Comparison of ENCODE assay signal across 8 cellular contexts in genomic region chr11:111422494-111423249, GRCh38. TPM values are rescaled to one million over a fixed set of nuclear protein-coding genes. Genes with fewer than 3 reads are reported as not detected.
A peak's percentile ranks its signal among the peaks of the same experiment; 100 is the strongest.
DNase-seq lines count a peak whose midpoint lies in the region; ATAC-seq, FAIRE-seq and TF ChIP-seq lines count a peak whose summit lies in the region.

No MANE protein-coding gene starts in this region.

- TF ChIP-seq EP300 in A549 (IDR thresholded peaks at IDR 0.05): no peak

- H3K27me3 ChIP-seq in testis: no peaks in the 10 kb centered on the region

- H3K4me1 Mint-ChIP-seq in WTC11 (no peaks in the 10 kb centered on the region), mesothelial cell of epicardium (peaks cover 29% of the 10 kb centered on the region)

- POLR2A ChIA-PET in A549 (lab: Yijun Ruan, JAX) (interaction anchor here (0.8 kb wide), 1 partner anchor 140 kb away, joined by 6 read pairs; no protein-coding TSS in a partner anchor), WTC11 (lab: Charles Lee) (interaction anchor here (0.6 to 1.2 kb wide), 3 partner anchors 124 to 175 kb away, joined by 3 to 4 read pairs (median 4); partner anchors contain the start of gene POU2AF3)

- TF ChIP-seq POLR2A in A549 (IDR thresholded peaks at IDR 0.05; ENCODE audit: low read length) (no peak), testis (IDR thresholded peaks at IDR 0.05) (no peak)

- H3K4me3 Mint-ChIP-seq in WTC11 (no peak overlapping the region), mesothelial cell of epicardium (no peak overlapping the region)

- no peaks in the 10 kb centered on the region for H3K36me3 ChIP-seq in testis (ENCODE audit: low read depth, missing control alignments)

- H3K9me3 ChIP-seq in A549: no peaks in the 10 kb centered on the region
- H3K9me3 ChIP-seq in testis: no peaks in the 10 kb centered on the region

- DNase-seq in A549 (ENCODE audit: low read depth in 1 of 2, low spot score in 1 of 2): peak; percentile 6 to 55
- DNase-seq in GM13977 (ENCODE audit: low spot score): peak; percentile 46
- peak; percentile 56 for DNase-seq in NCI-H146 treated with DMSO at 0.1 percent for 48 hours (lab: John Stamatoyannopoulos, UW; ENCODE audit: unreplicated experiment)
- peak; percentile 87 for DNase-seq in WTC11 (ENCODE audit: low spot score)
- peak; percentile 56 for DNase-seq in choroid plexus epithelial cell (ENCODE audit: low read depth)
- peak in 1 of 2 experiments; percentile 75 for DNase-seq in mesothelial cell of epicardium (ENCODE audit: low spot score in 2 of 2, unreplicated experiment in 2 of 2)
- DNase-seq in testis: peak; percentile 78

- TF ChIP-seq CTCF in A549 (IDR thresholded peaks at IDR 0.05) (peak; percentile 59), GM13977 (IDR thresholded peaks at IDR 0.05; ENCODE audit: extremely low read depth, insufficient read depth, missing control alignments) (peak; percentile 97), WTC11 (IDR thresholded peaks at IDR 0.05) (peak; percentile 70), choroid plexus epithelial cell (conservative IDR thresholded peaks at IDR 0.05; ENCODE audit: low read depth, low read length) (peak; percentile 88), mesothelial cell of epicardium (IDR thresholded peaks at IDR 0.05; ENCODE audit: unreplicated experiment) (peak; percentile 27), testis (IDR thresholded peaks at IDR 0.05) (peak; percentile 56 to 68 (median 61))

- H3K4me3 ChIP-seq in A549: no peak overlapping the region
- no peak overlapping the region for H3K4me3 ChIP-seq in choroid plexus epithelial cell (ENCODE audit: low read depth, low read length)
- H3K4me3 ChIP-seq in testis: no peak overlapping the region

- ATAC-seq in A549: peak; percentile 93 to 98
- ATAC-seq in HG02798 (IDR thresholded peaks at IDR 0.05; ENCODE audit: poor library complexity, unreplicated experiment): peak; percentile 80
- peak; percentile 100 for ATAC-seq in WTC11

- H3K9me3 Mint-ChIP-seq in WTC11 (0 out of 2 replicates have a peak, but pooled peaks cover 3% of the 10 kb centered on the region), mesothelial cell of epicardium (no peaks in the 10 kb centered on the region)

- no peak overlapping the region for H3K4me2 ChIP-seq in A549

- peak; percentile 87 to 91 for TF ChIP-seq RAD21 in A549 (conservative IDR thresholded peaks at IDR 0.05 in 1 of 2, IDR thresholded peaks at IDR 0.05 in 1 of 2)

- H3K36me3 Mint-ChIP-seq in WTC11 (no peaks in the 10 kb centered on the region), mesothelial cell of epicardium (no peaks in the 10 kb centered on the region)

- FAIRE-seq in A549 (lab: Jason Lieb, UNC): no peak

- intact Hi-C loops in testis (cut with DNase I; ENCODE audit: low total_unique reads): loop anchor here (5.0 kb wide), 1 partner anchor 140 kb away; no protein-coding TSS in a partner anchor

- H3K27ac ChIP-seq in A549 (no peak overlapping the region), testis (no peak overlapping the region)

- CTCF ChIA-PET in A549 (lab: Yijun Ruan, JAX): interaction anchor here (1.0 to 4.4 kb wide), 17 partner anchors 8 to 161 kb away, joined by 3 to 72 read pairs (median 4); partner anchors contain the start of gene POU2AF3
- CTCF ChIA-PET in WTC11 (lab: Charles Lee): interaction anchor here (0.6 to 4.5 kb wide), 25 partner anchors 8 to 350 kb away, joined by 3 to 70 read pairs (median 4); partner anchors contain the start of gene POU2AF3

- WGBS in A549 (ENCODE audit: missing lambda C conversion rate): 81% methylated on average over 6 of the region's 12 CpGs
- 35 to 56% methylated on average over 7 to 12 of the region's 12 CpGs for WGBS in testis, 2 donors

- in situ Hi-C loops in GM13977 (cut with MboI; ENCODE audit: low pct_unique_long_range_greater_than_20kb, low sequenced_read_pairs, unreplicated experiment): no loop called here

- no peak overlapping the region for H3K27ac Mint-ChIP-seq in WTC11
- H3K27ac Mint-ChIP-seq in mesothelial cell of epicardium: no peak overlapping the region

- H3K4me1 ChIP-seq in A549 (no peaks in the 10 kb centered on the region), testis (peaks cover 22% of the 10 kb centered on the region)

- no peaks in the 10 kb centered on the region for H3K27me3 Mint-ChIP-seq in WTC11 (ENCODE audit: low read depth)
- H3K27me3 Mint-ChIP-seq in mesothelial cell of epicardium (ENCODE audit: low read depth): peaks cover 12% of the 10 kb centered on the region

TF ChIP-seq in A549, 52 proteins besides CTCF, POLR2A, EP300 and RAD21:
- TF ChIP-seq MAFK (IDR thresholded peaks at IDR 0.05; ENCODE audit: partially characterized antibody): peak; percentile 91
- TF ChIP-seq KDM1A (IDR thresholded peaks at IDR 0.05; ENCODE audit: low read depth): no peak
- TF ChIP-seq PHF8 (IDR thresholded peaks at IDR 0.05; ENCODE audit: borderline replicate concordance, low read depth): no peak
- TF ChIP-seq FOXS1 (CRISPR knock-in tag; IDR thresholded peaks at IDR 0.05): no peak
- peak; percentile 87 for TF ChIP-seq SMC3 (IDR thresholded peaks at IDR 0.05)

TF ChIP-seq in WTC11, 78 proteins besides CTCF, POLR2A, EP300 and RAD21 (continues in another document):
- no peak for TF ChIP-seq ETV6 (CRISPR knock-in tag; IDR thresholded peaks at IDR 0.05)
- no peak for TF ChIP-seq ZNF512 (CRISPR knock-in tag; IDR thresholded peaks at IDR 0.05; ENCODE audit: borderline replicate concordance)
- no peak for TF ChIP-seq PREB (CRISPR knock-in tag; IDR thresholded peaks at IDR 0.05; ENCODE audit: borderline replicate concordance)
- 0 out of 2 replicates have a peak, but pooled peaks have one; percentile 44 for TF ChIP-seq ZNF532 (CRISPR knock-in tag; IDR thresholded peaks at IDR 0.05; ENCODE audit: borderline replicate concordance)
- no peak for TF ChIP-seq MLX (CRISPR knock-in tag; IDR thresholded peaks at IDR 0.05)

RNA-seq across cellular contexts. Expression of gene POU2AF1, which starts 43.6 kb away (rescaled TPM):
- polyA plus RNA-seq in A549 (2011; rRNA removed) (not detected in 2 replicates), A549 (2017; fragmentation: RNase III; extraction: RNeasy Plus Mini Kit Qiagen cat#74134 plus additional on column Dnase treatment) (not detected in 3 replicates), testis (ENCODE audit: insufficient read depth, low read depth, low replicate concordance) (2.7 TPM)
- not detected in 2 replicates for polyA plus RNA-seq in A549 (2012; cell fraction: cytosol; rRNA removed)
- polyA plus RNA-seq in A549 (2012; cell fraction: nucleus; rRNA removed): 0.13 TPM in 1 of 2 replicates, not detected in the other
- not detected in 2 replicates for polyA minus RNA-seq in A549 (2011; rRNA and poly(A)+ RNA removed)
- total RNA-seq in WTC11 (2021) (0.07 to 0.27 TPM (median 0.22 TPM) in 3 replicates), mesothelial cell of epicardium (0.25 TPM in 1 of 3 replicates, not detected in the others), testis (1 to 10 TPM; 2.8 to 4.6 TPM)

Comparison
In these comparisons a context has a peak if more than half of its experiments do, and no peak if none do; other contexts are left out.
1. CTCF ChIP-seq: peak in every context shown above with its lines; median percentile 97 in GM13977; 88 in choroid plexus epithelial cell; 70 in WTC11; 61 in testis; 59 in A549; 27 in mesothelial cell of epicardium.
2. Of the 8 proteins assayed by ChIP-seq in both WTC11 and A549: peak only in WTC11: none; only in A549: none; in both: CTCF; in neither: 7.